ENCODE assay signal across 33 cellular contexts in genomic region chr3:51593697-51594096, GRCh38.
"Had no signal": no experiment of that assay in that cellular context is flagged by ENCODE, and none has a peak within 500 bp of the region (broad histone marks: within the 10 kb centered on the region; RNA-seq: fewer than 3 reads in every experiment).

No MANE protein-coding gene starts in this region.

- DNase-seq: activated effector memory CD4-positive, alpha-beta T cell treated with anti-CD3 and anti-CD28 coated beads, Interleukin-2, amount 50 U/mL, for 16 hours; activated effector memory CD4-positive, alpha-beta T cell treated with Interleukin-2 at 50 U/mL for 16 hours; activated gamma-delta T cell; activated gamma-delta T cell treated with Interleukin-2 at 50 U/mL for 16 hours; activated naive CD4-positive, alpha-beta T cell; activated naive CD4-positive, alpha-beta T cell treated with anti-CD3 and anti-CD28 coated beads for 36 hours; activated naive CD4-positive, alpha-beta T cell treated with anti-CD3 and anti-CD28 coated beads, Interleukin-2, amount 10 ng/mL, durations not matched to agents 7 days and 5 days; activated naive CD4-positive, alpha-beta T cell treated with anti-CD3 and anti-CD28 coated beads, Interleukin-2, amount 50 U/mL, for 16 hours; activated naive CD4-positive, alpha-beta T cell treated with Interleukin-2 at 50 U/mL for 16 hours; activated naive CD8-positive, alpha-beta T cell treated with anti-CD3 and anti-CD28 coated beads for 36 hours; activated naive CD8-positive, alpha-beta T cell treated with anti-CD3 and anti-CD28 coated beads, Interleukin-2, amount 10 ng/mL, durations not matched to agents 7 days and 5 days; activated naive CD8-positive, alpha-beta T cell treated with anti-CD3 and anti-CD28 coated beads, Interleukin-2, amount 50 U/mL, for 24 hours; activated T-cell treated with anti-CD3 and anti-CD28 coated beads, Interleukin-2, amount 50 U/mL, for 24 hours; activated T-cell treated with anti-CD3 and anti-CD28 coated beads, Interleukin-2, amount 50 U/mL, for 4 hours; activated T-cell treated with anti-CD3 and anti-CD28 coated beads, Interleukin-2, amount 50 U/mL, for 48 hours; activated T-cell treated with anti-CD3 and anti-CD28 coated beads, Interleukin-2, amount 50 U/mL, for 72 hours; adrenal gland; amniotic stem cell; amygdala; anterior cingulate cortex; aorta; body of pancreas; brain microvascular endothelial cell; caudate nucleus; central memory CD4-positive, alpha-beta T cell; cerebellar nuclear complex had no signal

- H3K9me3 ChIP-seq: adrenal gland, ascending aorta, body of pancreas, breast epithelium had no signal

- H3K27me3 ChIP-seq: adrenal gland, ascending aorta, body of pancreas, brain microvascular endothelial cell, breast epithelium, cardiac muscle cell had no signal

- H3K36me3 ChIP-seq: brain microvascular endothelial cell, breast epithelium, cardiac muscle cell had no signal

- H3K4me1 ChIP-seq: adrenal gland, ascending aorta, body of pancreas, breast epithelium had no signal

- H3K27ac ChIP-seq: adrenal gland, ascending aorta, body of pancreas, brain microvascular endothelial cell, breast epithelium, cardiac muscle cell had no signal

- FAIRE-seq: astrocyte, bronchial epithelial cell had no signal

- ATAC-seq: activated naive CD4-positive, alpha-beta T cell treated with anti-CD3 and anti-CD28 coated beads, Interleukin-2, amount 50 U/mL, for 72 hours; activated naive CD8-positive, alpha-beta T cell treated with anti-CD3 and anti-CD28 coated beads, Interleukin-2, amount 50 U/mL, for 24 hours; activated T-cell treated with anti-CD3 and anti-CD28 coated beads, Interleukin-2, amount 50 U/mL, for 4 hours; activated T-cell treated with anti-CD3 and anti-CD28 coated beads, Interleukin-2, amount 50 U/mL, for 72 hours; activated T-helper 17 cell treated with anti-CD3 and anti-CD28 coated beads, Interleukin-2, amount 50 U/mL, for 72 hours; body of pancreas had no signal

- H3K4me3 ChIP-seq: adrenal gland, ascending aorta, body of pancreas, breast epithelium, cardiac muscle cell had no signal
